Comparison of ENCODE assay signal across 25 cellular contexts in genomic region chr7:987909-988308, GRCh38. TPM values are rescaled to one million over a fixed set of nuclear protein-coding genes. Genes with fewer than 3 reads are reported as not detected.
"Had no signal": no experiment of that assay in that cellular context is flagged by ENCODE, and none has a peak within 500 bp of the region (broad histone marks: within the 10 kb centered on the region; RNA-seq: fewer than 3 reads in every experiment).

No MANE protein-coding gene starts in this region.

- H3K27me3 Mint-ChIP-seq: activated naive CD4-positive, alpha-beta T cell treated with anti-CD3 and anti-CD28 coated beads, Interleukin-2, amount 50 U/mL, for 24 hours; progenitor cell of endocrine pancreas had no signal

- H3K27ac ChIP-seq: brain microvascular endothelial cell, thyroid gland had no signal

- H3K27me3 ChIP-seq: brain microvascular endothelial cell, thyroid gland had no signal

- H3K4me3 Mint-ChIP-seq: activated naive CD4-positive, alpha-beta T cell treated with anti-CD3 and anti-CD28 coated beads, Interleukin-2, amount 50 U/mL, for 24 hours; memory B cell; naive B cell; stimulated activated naive CD8-positive, alpha-beta T cell treated with anti-CD3 and anti-CD28 coated beads, Interleukin-15, Interleukin-2, amounts not matched to agents 100 ng/mL and 50 ng/mL, for 24 hours; T-helper 1 cell treated with Interleukin-12 subunit alpha and Interleukin-12 subunit beta and Interleukin-4 antibody, amounts not matched to agents 30 μg/mL and 1 μg/mL, for 36 hours; WTC11 had no signal

- H3K4me1 Mint-ChIP-seq: activated naive CD4-positive, alpha-beta T cell treated with anti-CD3 and anti-CD28 coated beads, Interleukin-2, amount 50 U/mL, for 24 hours; WTC11 had no signal

- ATAC-seq: left ventricle myocardium superior, WTC11 had no signal

- H3K4me3 ChIP-seq: mucosa of descending colon, thyroid gland had no signal

- H3K9me3 ChIP-seq: mucosa of descending colon, thyroid gland had no signal

- DNase-seq: activated gamma-delta T cell treated with Interleukin-2 at 50 U/mL for 16 hours; activated T-cell treated with anti-CD3 and anti-CD28 coated beads, Interleukin-2, amount 50 U/mL, for 1 hour; aorta; brain microvascular endothelial cell; central memory CD4-positive, alpha-beta T cell; effector CD8-positive, alpha-beta T cell; erythroblast; left ventricle myocardium superior; naive B cell; occipital lobe; stimulated activated CD4-positive, alpha-beta T cell treated with anti-CD3 and anti-CD28 coated beads, Interleukin-12 subunit alpha, Interleukin-12 subunit beta, amount 100 ng/mL, for 4 hours; stimulated activated CD4-positive, alpha-beta T cell treated with anti-CD3 and anti-CD28 coated beads, Interleukin-4, amount 100 ng/mL, for 4 hours; T1000 had no signal

- H3K36me3 ChIP-seq: brain microvascular endothelial cell, thyroid gland had no signal

- H3K36me3 Mint-ChIP-seq: activated naive CD4-positive, alpha-beta T cell treated with anti-CD3 and anti-CD28 coated beads, Interleukin-2, amount 50 U/mL, for 24 hours; memory B cell; naive B cell; WTC11 had no signal

- H3K27ac Mint-ChIP-seq: activated naive CD4-positive, alpha-beta T cell treated with anti-CD3 and anti-CD28 coated beads, Interleukin-2, amount 50 U/mL, for 24 hours; memory B cell; naive B cell; progenitor cell of endocrine pancreas; stimulated activated naive CD8-positive, alpha-beta T cell treated with anti-CD3 and anti-CD28 coated beads, Interleukin-15, Interleukin-2, amounts not matched to agents 100 ng/mL and 50 ng/mL, for 24 hours; T-helper 1 cell treated with Interleukin-12 subunit alpha and Interleukin-12 subunit beta and Interleukin-4 antibody, amounts not matched to agents 30 μg/mL and 1 μg/mL, for 36 hours; WTC11 had no signal

- H3K9me3 Mint-ChIP-seq: activated naive CD4-positive, alpha-beta T cell treated with anti-CD3 and anti-CD28 coated beads, Interleukin-2, amount 50 U/mL, for 24 hours; memory B cell; naive B cell; stimulated activated naive CD8-positive, alpha-beta T cell treated with anti-CD3 and anti-CD28 coated beads, Interleukin-15, Interleukin-2, amounts not matched to agents 100 ng/mL and 50 ng/mL, for 24 hours; T-helper 1 cell treated with Interleukin-12 subunit alpha and Interleukin-12 subunit beta and Interleukin-4 antibody, amounts not matched to agents 30 μg/mL and 1 μg/mL, for 36 hours; WTC11 had no signal

RNA-seq across cellular contexts. Expression of gene CYP2W1, which starts 4.9 kb away (rescaled TPM):
- total RNA-seq: aorta, dermis blood vessel endothelial cell, fibroblast of lung, glomerular endothelial cell, left ventricle myocardium superior, occipital lobe, thyroid gland, WTC11 had no signal
- polyA plus RNA-seq: aorta, fibroblast of lung, neural cell had no signal

RNA-seq across cellular contexts. Expression of gene GPR146, which starts 56.4 kb away (rescaled TPM):
- polyA plus RNA-seq: neural cell had no signal
